ENCODE assay signal across 1 cellular context in the genomic region with DNA sequence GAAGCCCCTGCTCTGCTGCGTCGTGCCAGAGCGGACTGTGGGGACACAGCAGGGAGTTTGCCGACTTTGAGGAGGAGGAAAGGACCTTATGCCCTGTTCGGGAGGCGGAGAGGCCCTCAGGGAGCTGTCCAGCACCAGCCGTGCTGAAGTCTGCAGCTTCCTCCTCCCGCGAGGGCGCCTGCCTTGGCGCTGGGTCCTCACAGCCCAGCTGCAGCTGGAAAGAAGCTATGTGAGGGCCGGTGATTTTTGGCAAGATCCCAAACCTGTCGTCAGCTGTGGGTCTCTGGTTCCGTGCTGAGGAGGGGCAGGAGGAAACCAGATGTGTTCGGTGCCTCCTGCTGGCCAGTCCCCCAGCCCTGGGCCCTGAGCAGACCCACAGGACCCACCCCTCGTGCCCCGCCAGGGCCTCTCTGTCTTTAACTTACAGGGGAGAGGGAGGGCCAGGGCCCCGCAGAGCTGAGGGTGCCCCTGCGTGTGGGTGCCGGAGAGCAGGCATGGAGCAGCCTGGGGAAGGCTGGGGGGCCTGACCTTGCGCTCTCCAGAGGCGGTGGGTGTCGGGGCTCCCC.
TF ChIP-seq lines count a peak whose summit lies in the region.

No MANE protein-coding gene starts in this region.

TF ChIP-seq in K562, 482 proteins besides CTCF, POLR2A, EP300 and RAD21 (continued from another document and continues in another):
- TF ChIP-seq, protein P1, sequence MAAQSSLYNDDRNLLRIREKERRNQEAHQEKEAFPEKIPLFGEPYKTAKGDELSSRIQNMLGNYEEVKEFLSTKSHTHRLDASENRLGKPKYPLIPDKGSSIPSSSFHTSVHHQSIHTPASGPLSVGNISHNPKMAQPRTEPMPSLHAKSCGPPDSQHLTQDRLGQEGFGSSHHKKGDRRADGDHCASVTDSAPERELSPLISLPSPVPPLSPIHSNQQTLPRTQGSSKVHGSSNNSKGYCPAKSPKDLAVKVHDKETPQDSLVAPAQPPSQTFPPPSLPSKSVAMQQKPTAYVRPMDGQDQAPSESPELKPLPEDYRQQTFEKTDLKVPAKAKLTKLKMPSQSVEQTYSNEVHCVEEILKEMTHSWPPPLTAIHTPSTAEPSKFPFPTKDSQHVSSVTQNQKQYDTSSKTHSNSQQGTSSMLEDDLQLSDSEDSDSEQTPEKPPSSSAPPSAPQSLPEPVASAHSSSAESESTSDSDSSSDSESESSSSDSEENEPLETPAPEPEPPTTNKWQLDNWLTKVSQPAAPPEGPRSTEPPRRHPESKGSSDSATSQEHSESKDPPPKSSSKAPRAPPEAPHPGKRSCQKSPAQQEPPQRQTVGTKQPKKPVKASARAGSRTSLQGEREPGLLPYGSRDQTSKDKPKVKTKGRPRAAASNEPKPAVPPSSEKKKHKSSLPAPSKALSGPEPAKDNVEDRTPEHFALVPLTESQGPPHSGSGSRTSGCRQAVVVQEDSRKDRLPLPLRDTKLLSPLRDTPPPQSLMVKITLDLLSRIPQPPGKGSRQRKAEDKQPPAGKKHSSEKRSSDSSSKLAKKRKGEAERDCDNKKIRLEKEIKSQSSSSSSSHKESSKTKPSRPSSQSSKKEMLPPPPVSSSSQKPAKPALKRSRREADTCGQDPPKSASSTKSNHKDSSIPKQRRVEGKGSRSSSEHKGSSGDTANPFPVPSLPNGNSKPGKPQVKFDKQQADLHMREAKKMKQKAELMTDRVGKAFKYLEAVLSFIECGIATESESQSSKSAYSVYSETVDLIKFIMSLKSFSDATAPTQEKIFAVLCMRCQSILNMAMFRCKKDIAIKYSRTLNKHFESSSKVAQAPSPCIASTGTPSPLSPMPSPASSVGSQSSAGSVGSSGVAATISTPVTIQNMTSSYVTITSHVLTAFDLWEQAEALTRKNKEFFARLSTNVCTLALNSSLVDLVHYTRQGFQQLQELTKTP (IDR thresholded peaks at IDR 0.05; ENCODE audit: low read depth in 1 of 2, partially characterized antibody in 2 of 2), result peak in 1 of 2 experiments; percentile 83
- TF ChIP-seq STAG1 (CRISPR knock-in tag; IDR thresholded peaks at IDR 0.05; ENCODE audit: borderline replicate concordance) (peak; percentile 16; the same call in 1 of the 2 replicates), NCOA1 (IDR thresholded peaks at IDR 0.05; ENCODE audit: low read depth) (peak; percentile 29; the same call in 1 of the 2 replicates), MAZ (CRISPR knock-in tag; conservative IDR thresholded peaks at IDR 0.05 in 1 of 2, IDR thresholded peaks at IDR 0.05 in 1 of 2) (peak in 1 of 2 experiments; percentile 37; a peak in 1 of 4 replicates), ZNF561 (CRISPR knock-in tag; conservative IDR thresholded peaks at IDR 0.05) (no peak), SIN3A (IDR thresholded peaks at IDR 0.05; ENCODE audit: borderline replicate concordance in 2 of 2, control insufficient read depth in 1 of 2, low read depth in 2 of 2, low read length in 2 of 2) (0 out of 4 replicates have a peak, but pooled peaks of 1 of the 2 experiments have one; percentile 26), CREM (IDR thresholded peaks at IDR 0.05; ENCODE audit: low read depth) (peak; percentile 27; the same call in 1 of the 2 replicates), ETV5 (CRISPR knock-in tag; IDR thresholded peaks at IDR 0.05; ENCODE audit: low read depth) (0 out of 2 replicates have a peak, but pooled peaks have one; percentile 30), ZNF830 (CRISPR knock-in tag; IDR thresholded peaks at IDR 0.05) (no peak), CSDE1 (IDR thresholded peaks at IDR 0.05) (no peak), CBX8 (IDR thresholded peaks at IDR 0.05; ENCODE audit: borderline replicate concordance, extremely low read depth, low read depth, low read length, poor library complexity, severe bottlenecking) (no peak), ATF1 (CRISPR knock-in tag; IDR thresholded peaks at IDR 0.05) (0 out of 2 replicates have a peak, but pooled peaks have one; percentile 11), ATF1 (tag; IDR thresholded peaks at IDR 0.05) (no peak), TBP (optimal IDR thresholded peaks at IDR 0.05; ENCODE audit: low read depth, low read length) (no peak), ZNF431 (CRISPR knock-in tag; IDR thresholded peaks at IDR 0.05) (no peak), MIER1 (IDR thresholded peaks at IDR 0.05; ENCODE audit: low read depth) (peak; percentile 95), SMARCC2 (IDR thresholded peaks at IDR 0.05; ENCODE audit: low read depth) (no peak), TAF9B (IDR thresholded peaks at IDR 0.05; ENCODE audit: partially characterized antibody) (no peak), EHMT2 (IDR thresholded peaks at IDR 0.05) (peak; percentile 97), ZNF263 (CRISPR knock-in tag; IDR thresholded peaks at IDR 0.05; ENCODE audit: borderline replicate concordance) (peak; percentile 69; the same call in 1 of the 2 replicates), KAT7 (CRISPR knock-in tag; IDR thresholded peaks at IDR 0.05; ENCODE audit: borderline replicate concordance) (no peak), SRF (CRISPR knock-in tag; IDR thresholded peaks at IDR 0.05) (peak in 1 of 2 experiments; percentile 63; a peak in 1 of 4 replicates), RBM15 (IDR thresholded peaks at IDR 0.05; ENCODE audit: insufficient read depth, low read length) (no peak), ILK (tag; IDR thresholded peaks at IDR 0.05; ENCODE audit: borderline replicate concordance, low read depth) (no peak), KLF13 (tag; IDR thresholded peaks at IDR 0.05; ENCODE audit: borderline replicate concordance, low read depth) (no peak), NR3C1 (CRISPR knock-in tag; IDR thresholded peaks at IDR 0.05) (peak; percentile 69; the same call in 1 of the 2 replicates)
- TF ChIP-seq, protein P2, sequence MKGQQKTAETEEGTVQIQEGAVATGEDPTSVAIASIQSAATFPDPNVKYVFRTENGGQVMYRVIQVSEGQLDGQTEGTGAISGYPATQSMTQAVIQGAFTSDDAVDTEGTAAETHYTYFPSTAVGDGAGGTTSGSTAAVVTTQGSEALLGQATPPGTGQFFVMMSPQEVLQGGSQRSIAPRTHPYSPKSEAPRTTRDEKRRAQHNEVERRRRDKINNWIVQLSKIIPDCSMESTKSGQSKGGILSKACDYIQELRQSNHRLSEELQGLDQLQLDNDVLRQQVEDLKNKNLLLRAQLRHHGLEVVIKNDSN (CRISPR knock-in tag; IDR thresholded peaks at IDR 0.05), result no peak
- TF ChIP-seq, protein P3, sequence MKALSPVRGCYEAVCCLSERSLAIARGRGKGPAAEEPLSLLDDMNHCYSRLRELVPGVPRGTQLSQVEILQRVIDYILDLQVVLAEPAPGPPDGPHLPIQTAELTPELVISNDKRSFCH (CRISPR knock-in tag; IDR thresholded peaks at IDR 0.05), result no peak
- TF ChIP-seq, protein P3 (tag; IDR thresholded peaks at IDR 0.05), result no peak
- TF ChIP-seq, protein P4, sequence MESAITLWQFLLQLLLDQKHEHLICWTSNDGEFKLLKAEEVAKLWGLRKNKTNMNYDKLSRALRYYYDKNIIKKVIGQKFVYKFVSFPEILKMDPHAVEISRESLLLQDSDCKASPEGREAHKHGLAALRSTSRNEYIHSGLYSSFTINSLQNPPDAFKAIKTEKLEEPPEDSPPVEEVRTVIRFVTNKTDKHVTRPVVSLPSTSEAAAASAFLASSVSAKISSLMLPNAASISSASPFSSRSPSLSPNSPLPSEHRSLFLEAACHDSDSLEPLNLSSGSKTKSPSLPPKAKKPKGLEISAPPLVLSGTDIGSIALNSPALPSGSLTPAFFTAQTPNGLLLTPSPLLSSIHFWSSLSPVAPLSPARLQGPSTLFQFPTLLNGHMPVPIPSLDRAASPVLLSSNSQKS (CRISPR knock-in tag; IDR thresholded peaks at IDR 0.05), result no peak
- TF ChIP-seq, protein P5, sequence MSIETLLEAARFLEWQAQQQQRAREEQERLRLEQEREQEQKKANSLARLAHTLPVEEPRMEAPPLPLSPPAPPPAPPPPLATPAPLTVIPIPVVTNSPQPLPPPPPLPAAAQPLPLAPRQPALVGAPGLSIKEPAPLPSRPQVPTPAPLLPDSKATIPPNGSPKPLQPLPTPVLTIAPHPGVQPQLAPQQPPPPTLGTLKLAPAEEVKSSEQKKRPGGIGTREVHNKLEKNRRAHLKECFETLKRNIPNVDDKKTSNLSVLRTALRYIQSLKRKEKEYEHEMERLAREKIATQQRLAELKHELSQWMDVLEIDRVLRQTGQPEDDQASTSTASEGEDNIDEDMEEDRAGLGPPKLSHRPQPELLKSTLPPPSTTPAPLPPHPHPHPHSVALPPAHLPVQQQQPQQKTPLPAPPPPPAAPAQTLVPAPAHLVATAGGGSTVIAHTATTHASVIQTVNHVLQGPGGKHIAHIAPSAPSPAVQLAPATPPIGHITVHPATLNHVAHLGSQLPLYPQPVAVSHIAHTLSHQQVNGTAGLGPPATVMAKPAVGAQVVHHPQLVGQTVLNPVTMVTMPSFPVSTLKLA (conservative IDR thresholded peaks at IDR 0.05), result no peak
- TF ChIP-seq, protein P6, sequence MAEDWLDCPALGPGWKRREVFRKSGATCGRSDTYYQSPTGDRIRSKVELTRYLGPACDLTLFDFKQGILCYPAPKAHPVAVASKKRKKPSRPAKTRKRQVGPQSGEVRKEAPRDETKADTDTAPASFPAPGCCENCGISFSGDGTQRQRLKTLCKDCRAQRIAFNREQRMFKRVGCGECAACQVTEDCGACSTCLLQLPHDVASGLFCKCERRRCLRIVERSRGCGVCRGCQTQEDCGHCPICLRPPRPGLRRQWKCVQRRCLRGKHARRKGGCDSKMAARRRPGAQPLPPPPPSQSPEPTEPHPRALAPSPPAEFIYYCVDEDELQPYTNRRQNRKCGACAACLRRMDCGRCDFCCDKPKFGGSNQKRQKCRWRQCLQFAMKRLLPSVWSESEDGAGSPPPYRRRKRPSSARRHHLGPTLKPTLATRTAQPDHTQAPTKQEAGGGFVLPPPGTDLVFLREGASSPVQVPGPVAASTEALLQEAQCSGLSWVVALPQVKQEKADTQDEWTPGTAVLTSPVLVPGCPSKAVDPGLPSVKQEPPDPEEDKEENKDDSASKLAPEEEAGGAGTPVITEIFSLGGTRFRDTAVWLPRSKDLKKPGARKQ (CRISPR knock-in tag; IDR thresholded peaks at IDR 0.05), result no peak
- TF ChIP-seq, protein P7, sequence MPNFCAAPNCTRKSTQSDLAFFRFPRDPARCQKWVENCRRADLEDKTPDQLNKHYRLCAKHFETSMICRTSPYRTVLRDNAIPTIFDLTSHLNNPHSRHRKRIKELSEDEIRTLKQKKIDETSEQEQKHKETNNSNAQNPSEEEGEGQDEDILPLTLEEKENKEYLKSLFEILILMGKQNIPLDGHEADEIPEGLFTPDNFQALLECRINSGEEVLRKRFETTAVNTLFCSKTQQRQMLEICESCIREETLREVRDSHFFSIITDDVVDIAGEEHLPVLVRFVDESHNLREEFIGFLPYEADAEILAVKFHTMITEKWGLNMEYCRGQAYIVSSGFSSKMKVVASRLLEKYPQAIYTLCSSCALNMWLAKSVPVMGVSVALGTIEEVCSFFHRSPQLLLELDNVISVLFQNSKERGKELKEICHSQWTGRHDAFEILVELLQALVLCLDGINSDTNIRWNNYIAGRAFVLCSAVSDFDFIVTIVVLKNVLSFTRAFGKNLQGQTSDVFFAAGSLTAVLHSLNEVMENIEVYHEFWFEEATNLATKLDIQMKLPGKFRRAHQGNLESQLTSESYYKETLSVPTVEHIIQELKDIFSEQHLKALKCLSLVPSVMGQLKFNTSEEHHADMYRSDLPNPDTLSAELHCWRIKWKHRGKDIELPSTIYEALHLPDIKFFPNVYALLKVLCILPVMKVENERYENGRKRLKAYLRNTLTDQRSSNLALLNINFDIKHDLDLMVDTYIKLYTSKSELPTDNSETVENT (CRISPR knock-in tag; IDR thresholded peaks at IDR 0.05), result no peak
- TF ChIP-seq, protein P8, sequence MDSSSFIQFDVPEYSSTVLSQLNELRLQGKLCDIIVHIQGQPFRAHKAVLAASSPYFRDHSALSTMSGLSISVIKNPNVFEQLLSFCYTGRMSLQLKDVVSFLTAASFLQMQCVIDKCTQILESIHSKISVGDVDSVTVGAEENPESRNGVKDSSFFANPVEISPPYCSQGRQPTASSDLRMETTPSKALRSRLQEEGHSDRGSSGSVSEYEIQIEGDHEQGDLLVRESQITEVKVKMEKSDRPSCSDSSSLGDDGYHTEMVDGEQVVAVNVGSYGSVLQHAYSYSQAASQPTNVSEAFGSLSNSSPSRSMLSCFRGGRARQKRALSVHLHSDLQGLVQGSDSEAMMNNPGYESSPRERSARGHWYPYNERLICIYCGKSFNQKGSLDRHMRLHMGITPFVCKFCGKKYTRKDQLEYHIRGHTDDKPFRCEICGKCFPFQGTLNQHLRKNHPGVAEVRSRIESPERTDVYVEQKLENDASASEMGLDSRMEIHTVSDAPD (CRISPR knock-in tag; IDR thresholded peaks at IDR 0.05), result no peak
- TF ChIP-seq, protein P9, sequence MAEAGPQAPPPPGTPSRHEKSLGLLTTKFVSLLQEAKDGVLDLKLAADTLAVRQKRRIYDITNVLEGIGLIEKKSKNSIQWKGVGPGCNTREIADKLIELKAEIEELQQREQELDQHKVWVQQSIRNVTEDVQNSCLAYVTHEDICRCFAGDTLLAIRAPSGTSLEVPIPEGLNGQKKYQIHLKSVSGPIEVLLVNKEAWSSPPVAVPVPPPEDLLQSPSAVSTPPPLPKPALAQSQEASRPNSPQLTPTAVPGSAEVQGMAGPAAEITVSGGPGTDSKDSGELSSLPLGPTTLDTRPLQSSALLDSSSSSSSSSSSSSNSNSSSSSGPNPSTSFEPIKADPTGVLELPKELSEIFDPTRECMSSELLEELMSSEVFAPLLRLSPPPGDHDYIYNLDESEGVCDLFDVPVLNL (CRISPR knock-in tag; IDR thresholded peaks at IDR 0.05; ENCODE audit: low read depth), result 0 out of 2 replicates have a peak, but pooled peaks have one; percentile 75
